ENCODE assay signal across 1 cellular context in the genomic region with DNA sequence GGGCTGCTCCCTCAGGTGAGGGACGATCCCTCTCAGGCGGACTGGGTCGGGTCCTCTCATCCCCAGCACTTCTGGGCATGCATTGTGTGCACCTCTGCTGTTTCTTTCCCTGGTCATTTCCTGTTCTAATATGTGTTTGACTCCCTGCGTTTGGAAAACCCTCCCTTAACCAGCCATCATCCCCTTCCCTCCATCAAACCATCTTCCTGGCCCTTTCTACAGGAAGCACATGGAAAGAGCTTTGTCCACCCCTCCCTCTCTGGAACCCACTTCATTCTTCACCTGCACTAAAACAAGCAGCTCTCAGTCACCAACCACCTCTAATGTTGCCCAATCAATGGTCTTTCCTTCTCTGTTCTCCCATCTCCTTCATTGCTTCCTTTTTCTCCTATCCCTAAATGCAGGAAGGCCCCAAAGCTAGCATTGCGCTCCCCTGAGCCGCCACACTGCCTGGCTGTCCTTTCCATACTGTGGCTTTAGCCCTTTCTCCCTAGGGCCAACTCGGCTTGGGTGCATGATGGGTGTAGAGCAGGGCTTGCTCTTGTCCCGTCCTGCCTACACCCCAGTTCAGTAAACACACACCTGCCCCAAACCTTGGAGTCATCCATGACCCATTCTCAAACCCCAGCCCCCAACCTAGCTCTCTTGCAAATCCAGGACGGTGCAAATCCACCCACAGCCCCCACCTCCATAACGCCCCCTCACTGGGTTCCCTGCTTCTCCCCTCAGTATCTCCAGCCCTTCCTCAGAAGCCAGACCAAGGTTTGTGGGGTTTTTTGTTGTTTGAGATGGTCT.
TF ChIP-seq lines count a peak whose summit lies in the region.

No MANE protein-coding gene starts in this region.

TF ChIP-seq in WTC11, 78 proteins besides CTCF, POLR2A, EP300 and RAD21 (continued from another document):
- TF ChIP-seq, protein P1, sequence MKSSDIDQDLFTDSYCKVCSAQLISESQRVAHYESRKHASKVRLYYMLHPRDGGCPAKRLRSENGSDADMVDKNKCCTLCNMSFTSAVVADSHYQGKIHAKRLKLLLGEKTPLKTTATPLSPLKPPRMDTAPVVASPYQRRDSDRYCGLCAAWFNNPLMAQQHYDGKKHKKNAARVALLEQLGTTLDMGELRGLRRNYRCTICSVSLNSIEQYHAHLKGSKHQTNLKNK (CRISPR knock-in tag; IDR thresholded peaks at IDR 0.05) = no peak
- TF ChIP-seq, protein P2, sequence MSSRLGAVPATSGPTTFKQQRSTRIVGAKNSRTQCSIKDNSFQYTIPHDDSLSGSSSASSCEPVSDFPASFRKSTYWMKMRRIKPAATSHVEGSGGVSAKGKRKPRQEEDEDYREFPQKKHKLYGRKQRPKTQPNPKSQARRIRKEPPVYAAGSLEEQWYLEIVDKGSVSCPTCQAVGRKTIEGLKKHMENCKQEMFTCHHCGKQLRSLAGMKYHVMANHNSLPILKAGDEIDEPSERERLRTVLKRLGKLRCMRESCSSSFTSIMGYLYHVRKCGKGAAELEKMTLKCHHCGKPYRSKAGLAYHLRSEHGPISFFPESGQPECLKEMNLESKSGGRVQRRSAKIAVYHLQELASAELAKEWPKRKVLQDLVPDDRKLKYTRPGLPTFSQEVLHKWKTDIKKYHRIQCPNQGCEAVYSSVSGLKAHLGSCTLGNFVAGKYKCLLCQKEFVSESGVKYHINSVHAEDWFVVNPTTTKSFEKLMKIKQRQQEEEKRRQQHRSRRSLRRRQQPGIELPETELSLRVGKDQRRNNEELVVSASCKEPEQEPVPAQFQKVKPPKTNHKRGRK (CRISPR knock-in tag; IDR thresholded peaks at IDR 0.05; ENCODE audit: borderline replicate concordance) = no peak
- TF ChIP-seq, protein P3, sequence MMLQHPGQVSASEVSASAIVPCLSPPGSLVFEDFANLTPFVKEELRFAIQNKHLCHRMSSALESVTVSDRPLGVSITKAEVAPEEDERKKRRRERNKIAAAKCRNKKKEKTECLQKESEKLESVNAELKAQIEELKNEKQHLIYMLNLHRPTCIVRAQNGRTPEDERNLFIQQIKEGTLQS (CRISPR knock-in tag; conservative IDR thresholded peaks at IDR 0.05) = no peak
- TF ChIP-seq ZNF263 (CRISPR knock-in tag; IDR thresholded peaks at IDR 0.05; ENCODE audit: low read depth) (no peak), JUN (CRISPR knock-in tag; IDR thresholded peaks at IDR 0.05) (no peak), MXD4 (CRISPR knock-in tag; IDR thresholded peaks at IDR 0.05; ENCODE audit: borderline replicate concordance) (no peak), JAZF1 (CRISPR knock-in tag; IDR thresholded peaks at IDR 0.05) (no peak), ZNF138 (CRISPR knock-in tag; conservative IDR thresholded peaks at IDR 0.05) (no peak)
- TF ChIP-seq, protein P4, sequence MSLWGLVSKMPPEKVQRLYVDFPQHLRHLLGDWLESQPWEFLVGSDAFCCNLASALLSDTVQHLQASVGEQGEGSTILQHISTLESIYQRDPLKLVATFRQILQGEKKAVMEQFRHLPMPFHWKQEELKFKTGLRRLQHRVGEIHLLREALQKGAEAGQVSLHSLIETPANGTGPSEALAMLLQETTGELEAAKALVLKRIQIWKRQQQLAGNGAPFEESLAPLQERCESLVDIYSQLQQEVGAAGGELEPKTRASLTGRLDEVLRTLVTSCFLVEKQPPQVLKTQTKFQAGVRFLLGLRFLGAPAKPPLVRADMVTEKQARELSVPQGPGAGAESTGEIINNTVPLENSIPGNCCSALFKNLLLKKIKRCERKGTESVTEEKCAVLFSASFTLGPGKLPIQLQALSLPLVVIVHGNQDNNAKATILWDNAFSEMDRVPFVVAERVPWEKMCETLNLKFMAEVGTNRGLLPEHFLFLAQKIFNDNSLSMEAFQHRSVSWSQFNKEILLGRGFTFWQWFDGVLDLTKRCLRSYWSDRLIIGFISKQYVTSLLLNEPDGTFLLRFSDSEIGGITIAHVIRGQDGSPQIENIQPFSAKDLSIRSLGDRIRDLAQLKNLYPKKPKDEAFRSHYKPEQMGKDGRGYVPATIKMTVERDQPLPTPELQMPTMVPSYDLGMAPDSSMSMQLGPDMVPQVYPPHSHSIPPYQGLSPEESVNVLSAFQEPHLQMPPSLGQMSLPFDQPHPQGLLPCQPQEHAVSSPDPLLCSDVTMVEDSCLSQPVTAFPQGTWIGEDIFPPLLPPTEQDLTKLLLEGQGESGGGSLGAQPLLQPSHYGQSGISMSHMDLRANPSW (CRISPR knock-in tag; conservative IDR thresholded peaks at IDR 0.05; ENCODE audit: low read depth) = no peak
